Comparison of ENCODE assay signal across 8 cellular contexts in the genomic region with DNA sequence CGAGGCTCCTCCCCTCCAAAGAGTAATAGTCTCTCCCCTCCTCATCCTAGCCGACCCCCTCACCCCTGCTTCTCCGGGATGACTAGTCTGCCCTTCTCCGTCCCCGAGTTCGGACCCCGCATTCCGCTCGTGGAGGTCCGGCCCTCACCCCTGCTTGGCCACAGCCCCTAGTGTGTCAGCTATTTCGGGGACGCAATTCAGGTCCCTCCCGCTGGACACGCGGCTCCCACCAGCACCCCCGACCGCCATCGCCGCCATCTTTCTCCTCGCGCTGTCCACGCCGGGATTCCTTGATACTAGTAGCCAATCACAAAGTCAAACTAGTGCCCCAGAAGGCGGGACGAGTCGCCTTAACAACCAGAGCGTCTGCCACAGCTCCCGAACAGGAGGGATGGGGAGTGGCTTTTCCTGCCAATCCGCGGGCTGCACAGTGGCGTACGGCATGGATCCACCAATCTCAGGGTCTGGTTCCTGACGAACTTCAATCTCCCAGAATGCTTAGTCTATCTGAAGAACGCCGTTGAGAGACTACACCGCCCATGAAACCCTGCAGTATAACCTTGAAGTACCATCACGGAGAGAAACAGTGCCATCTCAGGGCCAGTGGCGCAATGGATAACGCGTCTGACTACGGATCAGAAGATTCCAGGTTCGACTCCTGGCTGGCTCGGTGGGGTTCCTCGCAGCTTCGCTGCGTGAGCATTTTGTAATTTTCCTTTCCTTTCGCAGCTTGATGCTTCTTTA. TPM values are rescaled to one million over a fixed set of nuclear protein-coding genes. Genes with fewer than 3 reads are reported as not detected.
DNase-seq lines count a peak whose midpoint lies in the region; ATAC-seq lines count a peak whose summit lies in the region.

Gene PRMT5 (minus strand): TSS at position 273 of the 744 bp plus-strand sequence. CDS start 15 bp downstream, at position 258.

- DNase-seq in CD1c-positive myeloid dendritic cell (ENCODE audit: extremely low spot score): peak; percentile 99
- peak; percentile 98 for DNase-seq in NCI-H748 treated with DMSO at 0.1 percent for 48 hours (lab: John Stamatoyannopoulos, UW)
- peak; percentile 98 to 99 for DNase-seq in activated CD4-positive, alpha-beta T cell treated with anti-CD3 and anti-CD28 coated beads, Interleukin-2, amount 50 U/mL, for 24 hours (ENCODE audit: low read depth in 1 of 2, low spot score in 1 of 2)
- DNase-seq in dermis blood vessel endothelial cell: peak; percentile 100
- DNase-seq in left lobe of liver (ENCODE audit: low spot score): peak; percentile 99
- DNase-seq in stimulated activated CD4-positive, alpha-beta T cell treated with anti-CD3 and anti-CD28 coated beads, Interleukin-2, amount 100 ng/mL, for 4 hours (ENCODE audit: low read depth): peak; percentile 96

- ATAC-seq in GM19397 (IDR thresholded peaks at IDR 0.05; ENCODE audit: unreplicated experiment) (peak; percentile 91), HG03565 (IDR thresholded peaks at IDR 0.05; ENCODE audit: unreplicated experiment) (peak; percentile 83), left lobe of liver (peak; percentile 95)

RNA-seq across cellular contexts. Expression of gene PRMT5, which starts in this region (rescaled TPM):
- 40.0 and 48.1 TPM in 2 replicates for total RNA-seq in dermis blood vessel endothelial cell
- total RNA-seq in left lobe of liver: 19.7 TPM

Comparison
In these comparisons a context has a peak if more than half of its experiments do, and no peak if none do; other contexts are left out.
1. Peak in every context shown above with its lines: DNase-seq and ATAC-seq.